9 cellular contexts compared by ENCODE assay signal in the genomic region with DNA sequence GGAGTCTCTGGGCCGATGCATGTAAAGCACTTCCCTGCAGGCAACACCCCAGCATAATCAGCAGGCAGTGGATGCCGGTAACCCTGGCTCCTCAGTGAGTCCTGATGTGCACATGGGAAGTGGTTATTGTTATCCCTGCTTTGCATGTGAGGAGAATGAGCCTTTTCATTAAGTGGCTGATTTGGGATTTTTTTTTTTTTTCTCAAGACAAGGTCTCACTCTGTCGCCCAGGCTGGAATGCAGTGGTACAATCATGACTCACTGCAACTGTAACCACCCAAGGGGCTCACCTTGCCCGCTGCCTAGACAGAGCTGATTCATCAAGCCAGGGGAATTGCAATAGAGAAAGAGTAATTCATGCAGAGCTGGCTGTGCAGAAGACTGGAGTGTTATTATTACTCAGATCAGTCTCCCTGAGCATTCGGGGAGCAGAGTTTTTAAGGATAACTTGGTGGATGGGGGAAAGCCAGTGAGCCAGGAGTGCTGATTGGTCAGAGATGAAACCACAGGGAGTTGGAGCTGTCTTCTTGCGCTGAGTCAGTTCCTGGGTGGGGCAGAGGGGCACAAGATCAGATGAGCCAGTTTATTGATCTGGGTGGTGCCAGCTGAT.
DNase-seq lines count a peak whose midpoint lies in the region; ATAC-seq, FAIRE-seq and TF ChIP-seq lines count a peak whose summit lies in the region.
"Had no signal": no experiment of that assay in that cellular context is flagged by ENCODE, and none has a peak within 500 bp of the region (broad histone marks: within the 10 kb centered on the region; RNA-seq: fewer than 3 reads in every experiment).

No MANE protein-coding gene starts in this region.

- DNase-seq in A172 (ENCODE audit: low spot score) = peak; percentile 96
- DNase-seq in HFF-Myc (ENCODE audit: extremely low read depth, low read depth) = peak; percentile 66
- peak; percentile 96 to 98 for DNase-seq in foreskin keratinocyte
- DNase-seq in MM.1S = no peak
- no peak for DNase-seq in immature natural killer cell
- no peak for DNase-seq in gastrocnemius medialis
- DNase-seq in NCI-H524 treated with DMSO at 0.1 percent for 48 hours (lab: John Stamatoyannopoulos, UW) = no peak

- peaks cover 0 to 2% (median 0%) of the 10 kb centered on the region in 6 donors for H3K9me3 Mint-ChIP-seq in immature natural killer cell

- TF ChIP-seq CTCF in HFF-Myc (IDR thresholded peaks at IDR 0.05; ENCODE audit: low read depth, low read length, missing control alignments) = no peak
- TF ChIP-seq CTCF in foreskin keratinocyte (conservative IDR thresholded peaks at IDR 0.05) = no peak
- TF ChIP-seq CTCF in MM.1S (IDR thresholded peaks at IDR 0.05; ENCODE audit: low read length) = no peak
- TF ChIP-seq CTCF in gastrocnemius medialis (IDR thresholded peaks at IDR 0.05 in 4 of 5, conservative IDR thresholded peaks at IDR 0.05 in 1 of 5) = no peak

- no peaks in the 10 kb centered on the region for H3K9me2 ChIP-seq in MM.1S (replicated peaks; ENCODE audit: insufficient read depth, low read length)

- no peak overlapping the region for H2AFZ ChIP-seq in MM.1S (ENCODE audit: low read length)

- H3K9ac ChIP-seq in MM.1S (ENCODE audit: low read length) = no peak overlapping the region

- peaks cover 0 to 2% (median 1%) of the 10 kb centered on the region in 3 donors for H3K27me3 Mint-ChIP-seq in immature natural killer cell (ENCODE audit: low read depth in 3 of 3)

- H3K9me3 ChIP-seq in MM.1S (replicated peaks; ENCODE audit: insufficient read depth, low read length) = no peaks in the 10 kb centered on the region
- no peaks in the 10 kb centered on the region for H3K9me3 ChIP-seq in gastrocnemius medialis

- no peak overlapping the region for H3K4me3 Mint-ChIP-seq in immature natural killer cell
- H3K4me3 Mint-ChIP-seq: CD14-positive monocyte had no signal

- H3F3A ChIP-seq in MM.1S (ENCODE audit: insufficient read depth, low read length) = no peaks in the 10 kb centered on the region

- H3K27me3 ChIP-seq in foreskin keratinocyte = no peaks in the 10 kb centered on the region
- no peaks in the 10 kb centered on the region for H3K27me3 ChIP-seq in MM.1S (replicated peaks; ENCODE audit: insufficient read depth, low read length)
- H3K27me3 ChIP-seq in gastrocnemius medialis = no peaks in the 10 kb centered on the region

- no peak for TF ChIP-seq POLR2A in gastrocnemius medialis (IDR thresholded peaks at IDR 0.05)

- H3K4me1 Mint-ChIP-seq in immature natural killer cell = no peaks in the 10 kb centered on the region

- H3K4me3 ChIP-seq in HFF-Myc (replicated peaks; ENCODE audit: low read depth, low read length) = 0 out of 2 replicates have a peak overlapping the region, but pooled peaks have one; percentile 3
- no peak overlapping the region for H3K4me3 ChIP-seq in MM.1S (ENCODE audit: low read length)
- H3K4me3 ChIP-seq in gastrocnemius medialis = no peak overlapping the region

- FAIRE-seq in TTC549 (lab: Jason Lieb, UNC) = peak; percentile 63

- H3K4me1 ChIP-seq in foreskin keratinocyte = peaks cover 16% of the 10 kb centered on the region
- no peaks in the 10 kb centered on the region for H3K4me1 ChIP-seq in MM.1S (ENCODE audit: low read length)
- no peaks in the 10 kb centered on the region for H3K4me1 ChIP-seq in gastrocnemius medialis

- H3K27ac ChIP-seq in foreskin keratinocyte (peak overlapping the region; percentile 85), MM.1S (ENCODE audit: low read length) (no peak overlapping the region), gastrocnemius medialis (no peak overlapping the region)

- H4K20me1 ChIP-seq in MM.1S (ENCODE audit: insufficient read depth, low read length) = no peaks in the 10 kb centered on the region

- H3K36me3 ChIP-seq in MM.1S (replicated peaks; ENCODE audit: insufficient read depth, low read length) (no peaks in the 10 kb centered on the region), gastrocnemius medialis (no peaks in the 10 kb centered on the region)

- in situ Hi-C loops in gastrocnemius medialis (cut with MboI; ENCODE audit: low sequenced_read_pairs in 4 of 4) = no loop called here

- ATAC-seq in foreskin keratinocyte (peak; percentile 96), gastrocnemius medialis (no peak)

- H3K27ac Mint-ChIP-seq in immature natural killer cell = no peak overlapping the region

- intact Hi-C loops in gastrocnemius medialis (cut with DNase I; ENCODE audit: low total_unique reads) = no loop called here

- no peak overlapping the region for H3K4me2 ChIP-seq in MM.1S (ENCODE audit: low read depth, low read length)

- no peaks in the 10 kb centered on the region for H3K79me2 ChIP-seq in MM.1S (ENCODE audit: low read length)

- H3K36me3 Mint-ChIP-seq in immature natural killer cell = no peaks in the 10 kb centered on the region
- H3K36me3 Mint-ChIP-seq: CD14-positive monocyte had no signal

Comparison
In these comparisons a context has a peak if more than half of its experiments do, and no peak if none do; other contexts are left out.
1. DNase-seq: peak in A172 (single experiment), HFF-Myc (single experiment) and foreskin keratinocyte (2 of 2); none in MM.1S (single experiment), immature natural killer cell (0 of 3), gastrocnemius medialis (0 of 2) and NCI-H524 treated with DMSO at 0.1 percent for 48 hours (single experiment).